8 cellular contexts compared by ENCODE assay signal in genomic region chr5:131209506-131210191, GRCh38. TPM values are rescaled to one million over a fixed set of nuclear protein-coding genes. Genes with fewer than 3 reads are reported as not detected.
DNase-seq lines count a peak whose midpoint lies in the region; ATAC-seq lines count a peak whose summit lies in the region.

No MANE protein-coding gene starts in this region.

- H3K4me1 Mint-ChIP-seq in IgD-negative memory B cell, result peaks cover 17 to 39% (median 38%) of the 10 kb centered on the region in 3 donors
- H3K4me1 Mint-ChIP-seq in dendritic cell treated with granulocyte-macrophage colony-stimulating factor and Interleukin-4, amounts not matched to agents 40 ng/mL and 50 ng/mL, for 4 days (ENCODE audit: low read depth), result peaks cover 49% of the 10 kb centered on the region

- intact Hi-C loops in dendritic cell treated with granulocyte-macrophage colony-stimulating factor and Interleukin-4, amounts not matched to agents 40 ng/mL and 50 ng/mL, for 4 days (cut with micrococcal nuclease), result loop anchor here (2.0 to 5.0 kb wide), 3 partner anchors 15 to 43 kb away; partner anchors contain the start of gene LYRM7

- ATAC-seq in GM21381 (IDR thresholded peaks at IDR 0.05; ENCODE audit: unreplicated experiment), result peak; percentile 81

- H3K4me3 Mint-ChIP-seq in IgD-negative memory B cell, result peak overlapping the region; percentile 83 to 93 (median 86)
- peak overlapping the region; percentile 68 for H3K4me3 Mint-ChIP-seq in dendritic cell treated with granulocyte-macrophage colony-stimulating factor and Interleukin-4, amounts not matched to agents 40 ng/mL and 50 ng/mL, for 4 days

- H3K27me3 Mint-ChIP-seq in IgD-negative memory B cell, result no peaks in the 10 kb centered on the region
- H3K27me3 Mint-ChIP-seq in dendritic cell treated with granulocyte-macrophage colony-stimulating factor and Interleukin-4, amounts not matched to agents 40 ng/mL and 50 ng/mL, for 4 days, result no peaks in the 10 kb centered on the region

- DNase-seq in GDM1 (lab: John Stamatoyannopoulos, UW), result peak; percentile 77
- DNase-seq in T-helper 2 cell, result peak in 4 of 5 experiments; percentile 1 to 85 (median 52)
- DNase-seq in stimulated activated CD8-positive, alpha-beta memory T cell treated with anti-CD3 and anti-CD28 coated beads, Interleukin-4, amount 100 ng/mL, for 48 hours, result peak; percentile 36
- no peak for DNase-seq in HT-29 (ENCODE audit: low spot score)
- DNase-seq in NCI-H1105 (lab: John Stamatoyannopoulos, UW), result no peak

- peaks cover 0 to 4% (median 0%) of the 10 kb centered on the region in 3 donors for H3K9me3 Mint-ChIP-seq in IgD-negative memory B cell
- H3K9me3 Mint-ChIP-seq in dendritic cell treated with granulocyte-macrophage colony-stimulating factor and Interleukin-4, amounts not matched to agents 40 ng/mL and 50 ng/mL, for 4 days, result no peaks in the 10 kb centered on the region

- H3K27ac Mint-ChIP-seq in IgD-negative memory B cell, result peak overlapping the region; percentile 89 to 98 (median 96)
- peak overlapping the region; percentile 91 for H3K27ac Mint-ChIP-seq in dendritic cell treated with granulocyte-macrophage colony-stimulating factor and Interleukin-4, amounts not matched to agents 40 ng/mL and 50 ng/mL, for 4 days

- peaks cover 2% of the 10 kb centered on the region for H3K36me3 Mint-ChIP-seq in IgD-negative memory B cell
- H3K36me3 Mint-ChIP-seq in dendritic cell treated with granulocyte-macrophage colony-stimulating factor and Interleukin-4, amounts not matched to agents 40 ng/mL and 50 ng/mL, for 4 days (ENCODE audit: low read depth), result no peaks in the 10 kb centered on the region

RNA-seq across cellular contexts. Expression of gene LYRM7, which starts 38.9 kb away (rescaled TPM):
- 11.3 TPM for polyA plus RNA-seq in IgD-negative memory B cell
- 1.9 and 3.0 TPM in 2 replicates for total RNA-seq in HT-29 (2014; rRNA removed; shearing (Covaris generic))

RNA-seq across cellular contexts. Expression of gene HINT1, which starts 44.6 kb away (rescaled TPM):
- polyA plus RNA-seq in IgD-negative memory B cell, result 343 TPM
- 132 and 136 TPM in 2 replicates for total RNA-seq in HT-29 (2014; rRNA removed; shearing (Covaris generic))

RNA-seq across cellular contexts. Expression of gene CDC42SE2, which starts 54.2 kb away (rescaled TPM):
- 248 TPM for polyA plus RNA-seq in IgD-negative memory B cell
- total RNA-seq in HT-29 (2014; rRNA removed; shearing (Covaris generic)), result 18.3 and 20.7 TPM in 2 replicates

Comparison
In these comparisons a context has a peak if more than half of its experiments do, and no peak if none do; other contexts are left out.
1. DNase-seq: peak in GDM1 (single experiment), T-helper 2 cell (4 of 5) and stimulated activated CD8-positive, alpha-beta memory T cell treated with anti-CD3 and anti-CD28 coated beads, Interleukin-4, amount 100 ng/mL, for 48 hours (single experiment); none in HT-29 (single experiment) and NCI-H1105 (single experiment).